In genomic region chr6:13278184-13278583, GRCh38 we compare ENCODE assay signal across 10 cellular contexts. TPM values are rescaled to one million over a fixed set of nuclear protein-coding genes. Genes with fewer than 3 reads are reported as not detected.
A peak's percentile ranks its signal among the peaks of the same experiment; 100 is the strongest.
DNase-seq lines count a peak whose midpoint lies in the region; ATAC-seq and TF ChIP-seq lines count a peak whose summit lies in the region.
"Had no signal": no experiment of that assay in that cellular context is flagged by ENCODE, and none has a peak within 500 bp of the region (broad histone marks: within the 10 kb centered on the region; RNA-seq: fewer than 3 reads in every experiment).

No MANE protein-coding gene starts in this region.

- H2AFZ ChIP-seq in mammary epithelial cell (ENCODE audit: low read depth, low read length) (no peak overlapping the region), GM23248 (no peak overlapping the region)

- H3K36me3 ChIP-seq in mammary epithelial cell (ENCODE audit: insufficient read depth, low read length) (no peaks in the 10 kb centered on the region), prostate gland (no peaks in the 10 kb centered on the region), GM23248 (ENCODE audit: low read depth) (no peaks in the 10 kb centered on the region)

- in situ Hi-C loops in mammary epithelial cell (cut with MboI; ENCODE audit: low sequenced_read_pairs in 2 of 2) = no loop called here
- in situ Hi-C loops in GM23248 (cut with MboI) = no loop called here

- TF ChIP-seq POLR2A in prostate gland (IDR thresholded peaks at IDR 0.05) = no peak

- H3K4me1 ChIP-seq in mammary epithelial cell (ENCODE audit: insufficient read depth, low read length) = no peaks in the 10 kb centered on the region
- H3K4me1 ChIP-seq in prostate gland (replicated peaks) = no peaks in the 10 kb centered on the region
- peaks cover 12% of the 10 kb centered on the region for H3K4me1 ChIP-seq in GM23248 (ENCODE audit: insufficient read depth)

- H3K9ac ChIP-seq in mammary epithelial cell (ENCODE audit: insufficient read depth, low read length) (no peak overlapping the region), GM23248 (no peak overlapping the region)

- BruUV-seq in mammary epithelial cell (replicated peaks; lab: Mats Ljungman, UMichigan) = no TSS peak

- DNase-seq in COLO668 (lab: John Stamatoyannopoulos, UW; ENCODE audit: unreplicated experiment) = peak; percentile 7
- peak; percentile 76 for DNase-seq in iPS-NIHi7 (ENCODE audit: extremely low spot score)
- DNase-seq in mammary epithelial cell = no peak
- no peak for DNase-seq in DMS79 treated with DMSO at 0.1 percent for 48 hours (lab: John Stamatoyannopoulos, UW)
- no peak for DNase-seq in prostate gland (ENCODE audit: low spot score)
- DNase-seq in GM23248 = no peak
- DNase-seq: kidney glomerular epithelial cell, SHP77 had no signal

- peak; percentile 47; the same call in 2 of the 3 replicates for ATAC-seq in SK-N-SH treated with all-trans-retinoic acid at 6 μM for 48 hours

- H3K27me3 ChIP-seq in mammary epithelial cell (ENCODE audit: insufficient read depth, low read length) (no peaks in the 10 kb centered on the region), prostate gland (replicated peaks; ENCODE audit: insufficient read depth) (no peaks in the 10 kb centered on the region), GM23248 (replicated peaks; ENCODE audit: insufficient read depth) (peaks cover 57% of the 10 kb centered on the region)

- peaks cover 7% of the 10 kb centered on the region; the same call in 1 of the 2 replicates for H3F3A ChIP-seq in GM23248 (ENCODE audit: insufficient read depth)

- H3K27ac ChIP-seq in mammary epithelial cell (ENCODE audit: insufficient read depth, low read depth, low read length) (no peak overlapping the region), prostate gland (no peak overlapping the region), GM23248 (no peak overlapping the region)

- intact Hi-C loops in mammary epithelial cell (cut with micrococcal nuclease) = no loop called here
- intact Hi-C loops in prostate gland (cut with DNase I) = no loop called here

- no peaks in the 10 kb centered on the region for H3K79me2 ChIP-seq in mammary epithelial cell (ENCODE audit: insufficient read depth, low read length)
- H3K79me2 ChIP-seq in GM23248 (ENCODE audit: insufficient read depth) = no peaks in the 10 kb centered on the region

- H3K4me2 ChIP-seq in mammary epithelial cell (ENCODE audit: insufficient read depth, low read depth, low read length) (no peak overlapping the region), GM23248 (ENCODE audit: unreplicated experiment) (no peak overlapping the region)

- WGBS in mammary epithelial cell (ENCODE audit: low coverage, missing lambda C conversion rate) = 87% methylated on average over 5 of the region's 5 CpGs
- 78% methylated on average over 5 of the region's 5 CpGs for WGBS in prostate gland
- 95 to 99% methylated on average over 5 of the region's 5 CpGs for WGBS in GM23248 (ENCODE audit: low coverage in 1 of 2, low lambda C conversion rate in 2 of 2, missing lambda C conversion rate in 2 of 2), 2 experiments

- CTCF ChIA-PET in mammary epithelial cell (lab: Charles Lee; ENCODE audit: low non-redundant PET) = interaction anchor here (0.7 kb wide), 1 partner anchor 83 kb away, joined by 6 read pairs; no protein-coding TSS in a partner anchor

- dilution Hi-C loops in mammary epithelial cell (cut with HindIII; ENCODE audit: low sequenced_read_pairs) = no loop called here

- no peaks in the 10 kb centered on the region for H4K20me1 ChIP-seq in mammary epithelial cell (ENCODE audit: insufficient read depth, low read length)
- no peaks in the 10 kb centered on the region for H4K20me1 ChIP-seq in GM23248 (ENCODE audit: insufficient read depth)

- no peak overlapping the region for H3K4me3 ChIP-seq in mammary epithelial cell (replicated peaks in 1 of 3; ENCODE audit: insufficient read depth in 1 of 3, low read depth in 2 of 3, low read length in 3 of 3)
- no peak overlapping the region for H3K4me3 ChIP-seq in prostate gland
- no peak overlapping the region for H3K4me3 ChIP-seq in GM23248

- TF ChIP-seq CTCF in GM12873 (IDR thresholded peaks at IDR 0.05; ENCODE audit: insufficient read depth, low read depth, low read length, missing control alignments) = peak; percentile 60
- TF ChIP-seq CTCF in mammary epithelial cell (conservative IDR thresholded peaks at IDR 0.05 in 1 of 2, IDR thresholded peaks at IDR 0.05 in 1 of 2; ENCODE audit: extremely low read depth in 1 of 2, insufficient read depth in 1 of 2, low read depth in 1 of 2, low read length in 2 of 2) = peak in 1 of 2 donors; percentile 27
- no peak for TF ChIP-seq CTCF in prostate gland (IDR thresholded peaks at IDR 0.05)

- H3K9me3 ChIP-seq in mammary epithelial cell (replicated peaks; ENCODE audit: insufficient read depth, low read length) (no peaks in the 10 kb centered on the region), prostate gland (no peaks in the 10 kb centered on the region), GM23248 (ENCODE audit: low read depth) (no peaks in the 10 kb centered on the region)

- H3K9me2 ChIP-seq in GM23248 (ENCODE audit: insufficient read depth) = no peaks in the 10 kb centered on the region

TF ChIP-seq in SK-N-SH treated with all-trans-retinoic acid at 6 μM for 48 hours, 23 proteins besides CTCF, POLR2A, EP300 and RAD21:
- TF ChIP-seq ZFP30 (CRISPR knock-in tag; IDR thresholded peaks at IDR 0.05) = no peak
- TF ChIP-seq ZFP3 (CRISPR knock-in tag; IDR thresholded peaks at IDR 0.05) = no peak
- TF ChIP-seq TSHZ2 (CRISPR knock-in tag; IDR thresholded peaks at IDR 0.05) = no peak
- TF ChIP-seq OSR1 (CRISPR knock-in tag; IDR thresholded peaks at IDR 0.05) = no peak
TF ChIP-seq in SK-N-SH treated with all-trans-retinoic acid at 6 μM for 48 hours: peak in this region for 0.

RNA-seq across cellular contexts. Expression of gene TBC1D7, which starts 50.2 kb away (rescaled TPM):
- total RNA-seq in mammary epithelial cell (10 to 100 TPM; 21.0 to 22.1 TPM), prostate gland (10 to 100 TPM; 11.6 to 27.9 TPM)
- polyA plus RNA-seq in mammary epithelial cell (21.8 TPM), GM23248 (2016; fragmentation: Nextera tagmentation; extraction: Ambion mirVana) (25.7 and 25.8 TPM in 2 replicates)
- polyA minus RNA-seq in mammary epithelial cell = 30.2 TPM
- total RNA-seq in GM23248 (2014; rRNA removed; shearing (Covaris generic)) = 8.5 and 18.7 TPM in 2 replicates

Comparison
In these comparisons a context has a peak if more than half of its experiments do, and no peak if none do; other contexts are left out.
1. DNase-seq: peak in COLO668 (single experiment) and iPS-NIHi7 (single experiment); none in mammary epithelial cell (single experiment), DMS79 treated with DMSO at 0.1 percent for 48 hours (single experiment), prostate gland (single experiment) and GM23248 (single experiment).